Comparison of ENCODE assay signal across 25 cellular contexts in the genomic region with DNA sequence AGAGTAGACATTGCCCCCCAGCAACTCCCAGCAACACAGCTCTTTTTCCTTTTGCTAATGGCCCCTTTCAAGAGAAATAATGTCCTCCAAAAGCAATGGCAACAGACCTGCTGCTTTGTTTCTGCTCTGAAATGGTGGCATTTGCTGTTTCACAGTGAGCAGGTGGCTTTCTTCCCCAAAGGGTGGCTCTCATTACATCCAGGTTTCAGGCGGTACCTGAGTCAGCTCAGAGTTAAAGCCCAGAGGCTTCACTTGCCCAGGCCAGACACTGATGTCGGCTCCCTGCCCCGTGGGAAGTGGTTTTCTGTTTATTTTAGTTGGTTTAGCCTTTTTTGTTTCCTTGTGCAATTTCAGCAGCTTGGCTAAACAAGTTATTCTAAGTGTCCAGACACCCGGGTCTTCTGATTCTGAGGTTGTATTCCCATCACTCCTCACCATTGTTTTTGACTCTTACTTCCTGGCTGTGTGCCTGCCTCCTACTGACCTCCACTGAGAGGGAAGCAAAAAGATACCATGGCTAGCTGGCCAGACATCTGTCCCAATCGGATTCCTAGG. TPM values are rescaled to one million over a fixed set of nuclear protein-coding genes. Genes with fewer than 3 reads are reported as not detected.
DNase-seq lines count a peak whose midpoint lies in the region; ATAC-seq and TF ChIP-seq lines count a peak whose summit lies in the region.
"Had no signal": no experiment of that assay in that cellular context is flagged by ENCODE, and none has a peak within 500 bp of the region (broad histone marks: within the 10 kb centered on the region; RNA-seq: fewer than 3 reads in every experiment).

No MANE protein-coding gene starts in this region.

- H3K36me3 Mint-ChIP-seq in natural killer cell: no peaks in the 10 kb centered on the region
- H3K36me3 Mint-ChIP-seq: T-cell had no signal

- no peak overlapping the region for H3K27ac Mint-ChIP-seq in natural killer cell
- H3K27ac Mint-ChIP-seq: activated CD8-positive, alpha-beta T cell treated with anti-CD3 and anti-CD28 coated beads for 36 hours; activated naive CD8-positive, alpha-beta T cell treated with anti-CD3 and anti-CD28 coated beads, Interleukin-2, amount 50 U/mL, for 24 hours; dendritic cell treated with granulocyte-macrophage colony-stimulating factor and Interleukin-4, amounts not matched to agents 40 ng/mL and 50 ng/mL, for 4 days; HFFc6; stimulated activated naive CD8-positive, alpha-beta T cell treated with anti-CD3 and anti-CD28 coated beads, Interleukin-15, amount 100 ng/mL, for 72 hours; T-cell had no signal

- intact Hi-C loops in natural killer cell (cut with micrococcal nuclease): no loop called here

- TF ChIP-seq CTCF in natural killer cell (IDR thresholded peaks at IDR 0.05): no peak

- no peak for ATAC-seq in natural killer cell
- ATAC-seq: activated CD4-positive, CD25-positive, alpha-beta regulatory T cell treated with anti-CD3 and anti-CD28 coated beads, Interleukin-2, amount 50 U/mL, for 24 hours; activated CD8-positive, alpha-beta T cell treated with anti-CD3 and anti-CD28 coated beads for 36 hours; activated naive CD8-positive, alpha-beta T cell treated with anti-CD3 and anti-CD28 coated beads, Interleukin-2, amount 50 U/mL, for 24 hours; stimulated activated naive CD8-positive, alpha-beta T cell treated with anti-CD3 and anti-CD28 coated beads, Interleukin-15, amount 100 ng/mL, for 72 hours; T-cell had no signal

- no peaks in the 10 kb centered on the region for H3K27me3 ChIP-seq in MG63
- H3K27me3 ChIP-seq: tibial nerve had no signal

- H3K27me3 Mint-ChIP-seq in natural killer cell (ENCODE audit: low read depth in 2 of 2): peaks cover 0 to 4% of the 10 kb centered on the region in 2 donors
- H3K27me3 Mint-ChIP-seq: activated CD8-positive, alpha-beta T cell treated with anti-CD3 and anti-CD28 coated beads for 36 hours; activated naive CD8-positive, alpha-beta T cell treated with anti-CD3 and anti-CD28 coated beads, Interleukin-2, amount 50 U/mL, for 24 hours; stimulated activated naive CD8-positive, alpha-beta T cell treated with anti-CD3 and anti-CD28 coated beads, Interleukin-15, amount 100 ng/mL, for 72 hours had no signal

- DNase-seq in H4 (ENCODE audit: low spot score) (peak; percentile 68), MG63 (peak; percentile 26), astrocyte of the hippocampus (ENCODE audit: low read depth, low spot score) (peak; percentile 43), iris pigment epithelial cell (ENCODE audit: low read depth) (peak; percentile 68), natural killer cell (no peak), NCI-H187 (lab: John Stamatoyannopoulos, UW) (no peak)
- no peak for DNase-seq in stimulated activated CD4-positive, alpha-beta T cell treated with anti-CD3 and anti-CD28 coated beads, Interleukin-1b, Interleukin-23, amount 100 ng/mL, for 48 hours
- DNase-seq: activated CD8-positive, alpha-beta T cell treated with anti-CD3 and anti-CD28 coated beads for 36 hours; activated effector memory CD4-positive, alpha-beta T cell treated with anti-CD3 and anti-CD28 coated beads, Interleukin-2, amount 50 U/mL, for 16 hours; activated naive CD8-positive, alpha-beta T cell treated with anti-CD3 and anti-CD28 coated beads, Interleukin-2, amount 50 U/mL, for 24 hours; head of caudate nucleus; HFFc6; NCI-H1417 treated with DMSO at 0.1 percent for 48 hours; NCI-H226; SHP77 treated with DMSO at 0.1 percent for 48 hours; stimulated activated CD4-positive, alpha-beta T cell treated with anti-CD3 and anti-CD28 coated beads, Interleukin-15, amount 100 ng/mL, for 24 hours; stimulated activated naive CD8-positive, alpha-beta T cell treated with anti-CD3 and anti-CD28 coated beads, Interleukin-15, amount 100 ng/mL, for 72 hours; T-cell had no signal

- no peaks in the 10 kb centered on the region for H3K9me3 Mint-ChIP-seq in natural killer cell
- H3K9me3 Mint-ChIP-seq: activated CD8-positive, alpha-beta T cell treated with anti-CD3 and anti-CD28 coated beads for 36 hours; activated naive CD8-positive, alpha-beta T cell treated with anti-CD3 and anti-CD28 coated beads, Interleukin-2, amount 50 U/mL, for 24 hours; dendritic cell treated with granulocyte-macrophage colony-stimulating factor and Interleukin-4, amounts not matched to agents 40 ng/mL and 50 ng/mL, for 4 days; HFFc6; neural crest cell; stimulated activated naive CD8-positive, alpha-beta T cell treated with anti-CD3 and anti-CD28 coated beads, Interleukin-15, amount 100 ng/mL, for 72 hours; T-cell had no signal

- no peaks in the 10 kb centered on the region for H3K4me1 Mint-ChIP-seq in natural killer cell
- H3K4me1 Mint-ChIP-seq: activated naive CD8-positive, alpha-beta T cell treated with anti-CD3 and anti-CD28 coated beads, Interleukin-2, amount 50 U/mL, for 24 hours; neural crest cell; stimulated activated naive CD8-positive, alpha-beta T cell treated with anti-CD3 and anti-CD28 coated beads, Interleukin-15, amount 100 ng/mL, for 72 hours; T-cell had no signal

- H3K4me3 ChIP-seq in MG63: no peak overlapping the region
- H3K4me3 ChIP-seq: lung, tibial nerve had no signal

- no peaks in the 10 kb centered on the region for H3K36me3 ChIP-seq in MG63
- H3K36me3 ChIP-seq: tibial nerve had no signal

- H3K9me3 ChIP-seq in MG63: no peaks in the 10 kb centered on the region
- H3K9me3 ChIP-seq: tibial nerve had no signal

- no peak overlapping the region for H3K4me3 Mint-ChIP-seq in natural killer cell
- H3K4me3 Mint-ChIP-seq: activated CD8-positive, alpha-beta T cell treated with anti-CD3 and anti-CD28 coated beads for 36 hours; activated naive CD8-positive, alpha-beta T cell treated with anti-CD3 and anti-CD28 coated beads, Interleukin-2, amount 50 U/mL, for 24 hours; dendritic cell treated with granulocyte-macrophage colony-stimulating factor and Interleukin-4, amounts not matched to agents 40 ng/mL and 50 ng/mL, for 4 days; HFFc6; neural crest cell; stimulated activated naive CD8-positive, alpha-beta T cell treated with anti-CD3 and anti-CD28 coated beads, Interleukin-15, amount 100 ng/mL, for 72 hours; T-cell had no signal

RNA-seq across cellular contexts. Expression of gene ATOH7, which starts 7.8 kb away (rescaled TPM):
- 0.27 and 0.88 TPM in 2 replicates for total RNA-seq in H4 (2014; rRNA removed; shearing (Covaris generic))
- not detected in 2 replicates for total RNA-seq in MG63 (2014; rRNA removed; shearing (Covaris generic); ENCODE audit: low replicate concordance)
- total RNA-seq in natural killer cell: not detected
- total RNA-seq: activated CD8-positive, alpha-beta T cell treated with anti-CD3 and anti-CD28 coated beads for 36 hours; Daoy; lung; posterior vena cava; T-cell had no signal

Comparison
In these comparisons a context has a peak if more than half of its experiments do, and no peak if none do; other contexts are left out.
1. DNase-seq: peak in H4 (single experiment), MG63 (single experiment), astrocyte of the hippocampus (single experiment) and iris pigment epithelial cell (single experiment); none in stimulated activated CD4-positive, alpha-beta T cell treated with anti-CD3 and anti-CD28 coated beads, Interleukin-1b, Interleukin-23, amount 100 ng/mL, for 48 hours (single experiment), natural killer cell (single experiment) and NCI-H187 (0 of 2).